ENCODE assay signal across 25 cellular contexts in the genomic region with DNA sequence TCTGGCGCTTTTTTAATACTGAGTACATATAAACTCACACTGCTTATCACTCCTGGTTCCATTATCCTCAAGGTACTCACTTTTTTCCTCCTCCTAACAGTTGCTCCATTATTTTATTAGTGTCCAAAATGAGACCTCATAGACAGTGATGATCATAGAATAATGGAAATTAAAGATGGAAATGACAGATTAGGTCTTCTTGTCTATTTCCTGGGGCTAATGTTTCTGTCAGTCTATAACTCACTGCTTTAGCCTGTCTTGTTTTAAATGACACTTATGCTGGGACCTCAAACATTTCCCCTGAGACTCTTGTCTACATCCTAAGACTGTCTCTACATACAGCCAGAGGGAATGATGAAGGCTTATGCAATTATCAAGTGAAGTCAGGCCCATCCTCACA.
"Had no signal": no experiment of that assay in that cellular context is flagged by ENCODE, and none has a peak within 500 bp of the region (broad histone marks: within the 10 kb centered on the region; RNA-seq: fewer than 3 reads in every experiment).

No MANE protein-coding gene starts in this region.

- H3K9me3 ChIP-seq: neutrophil, pancreas, prostate gland, right atrium auricular region, right lobe of liver, sigmoid colon, stomach, thoracic aorta, thyroid gland, tibial nerve, upper lobe of left lung, vagina had no signal

- H3K4me1 ChIP-seq: pancreas, prostate gland, right atrium auricular region, right lobe of liver, sigmoid colon, stomach, tibial nerve, upper lobe of left lung, vagina had no signal

- H3K27me3 ChIP-seq: neutrophil, pancreas, right atrium auricular region, right lobe of liver, sigmoid colon, stomach, thyroid gland, tibial nerve, upper lobe of left lung, vagina had no signal

- H3K4me3 ChIP-seq: pancreas, prostate gland, right atrium auricular region, right lobe of liver, sigmoid colon, stomach, thoracic aorta, thyroid gland, tibial nerve, upper lobe of left lung, vagina had no signal

- DNase-seq: naive thymus-derived CD4-positive, alpha-beta T cell; natural killer cell; nucleus accumbens; pancreas; retina; right lobe of liver; sigmoid colon; small intestine; stimulated activated CD4-positive, alpha-beta T cell treated with anti-CD3 and anti-CD28 coated beads, Interleukin-15, amount 100 ng/mL, for 24 hours; stimulated activated CD4-positive, alpha-beta T cell treated with anti-CD3 and anti-CD28 coated beads, Interleukin-2, amount 100 ng/mL, for 24 hours; stimulated activated CD4-positive, alpha-beta T cell treated with anti-CD3 and anti-CD28 coated beads, Interleukin-2, amount 100 ng/mL, for 48 hours; stimulated activated CD4-positive, alpha-beta T cell treated with anti-CD3 and anti-CD28 coated beads, Interleukin-4, amount 100 ng/mL, for 24 hours; stimulated activated naive B cell treated with anti-CD40 and anti-IgM and Interleukin-4, amounts not matched to agents 10 μg/mL and 1 μg/mL and 100 μg/mL, for 72 hours; stimulated activated naive CD4-positive, alpha-beta T cell treated with Interleukin-2 at 50 U/mL for 16 hours; stomach; thyroid gland; trophoblast cell; upper lobe of left lung had no signal

- ATAC-seq: naive thymus-derived CD4-positive, alpha-beta T cell; natural killer cell; pancreas; right lobe of liver; stimulated activated effector memory CD8-positive, alpha-beta T cell treated with anti-CD3 and anti-CD28 coated beads, Interleukin-12 subunit alpha, Interleukin-12 subunit beta, amount 100 ng/mL, for 72 hours; stimulated activated naive B cell treated with anti-CD40 and anti-IgM and Interleukin-4, amounts not matched to agents 10 μg/mL and 1 μg/mL and 100 μg/mL, for 72 hours had no signal

- H3K27ac ChIP-seq: neutrophil, pancreas, prostate gland, right atrium auricular region, right lobe of liver, sigmoid colon, stomach, thoracic aorta, thyroid gland, tibial nerve, upper lobe of left lung, vagina had no signal

- H3K36me3 ChIP-seq: neutrophil, pancreas, prostate gland, right atrium auricular region, right lobe of liver, sigmoid colon, stomach, thoracic aorta, thyroid gland, tibial nerve, upper lobe of left lung, vagina had no signal
